In genomic region chr13:25733061-25733491, GRCh38 we compare ENCODE assay signal across 20 cellular contexts.
DNase-seq lines count a peak whose midpoint lies in the region; ATAC-seq and TF ChIP-seq lines count a peak whose summit lies in the region.
"Had no signal": no experiment of that assay in that cellular context is flagged by ENCODE, and none has a peak within 500 bp of the region (broad histone marks: within the 10 kb centered on the region; RNA-seq: fewer than 3 reads in every experiment).

No MANE protein-coding gene starts in this region.

- H4K91ac ChIP-seq in trophoblast cell (ENCODE audit: low read depth, low read length) = no peak overlapping the region

- no peaks in the 10 kb centered on the region for H3F3A ChIP-seq in MM.1S (ENCODE audit: insufficient read depth, low read length)

- H3K27me3 ChIP-seq in RWPE2 (ENCODE audit: insufficient read depth, poor library complexity, severe bottlenecking) (no peaks in the 10 kb centered on the region), trophoblast cell (ENCODE audit: insufficient read depth, low read length) (no peaks in the 10 kb centered on the region), MM.1S (replicated peaks; ENCODE audit: insufficient read depth, low read length) (no peaks in the 10 kb centered on the region)
- H3K27me3 ChIP-seq in CD8-positive, alpha-beta T cell (ENCODE audit: insufficient read depth, low read length) = no peaks in the 10 kb centered on the region
- H3K27me3 ChIP-seq: gastrocnemius medialis, neutrophil, sigmoid colon had no signal

- H3K36me3 ChIP-seq in RWPE2 (ENCODE audit: low read depth) (no peaks in the 10 kb centered on the region), trophoblast cell (ENCODE audit: control insufficient read depth in 1 of 2, insufficient read depth in 2 of 2, low read length in 2 of 2) (no peaks in the 10 kb centered on the region), MM.1S (replicated peaks; ENCODE audit: insufficient read depth, low read length) (no peaks in the 10 kb centered on the region)
- H3K36me3 ChIP-seq in CD8-positive, alpha-beta T cell (ENCODE audit: insufficient read depth, low read length) = no peaks in the 10 kb centered on the region
- H3K36me3 ChIP-seq: gastrocnemius medialis, neutrophil, sigmoid colon, tibial artery had no signal

- peak; percentile 82 for ATAC-seq in RWPE2 (ENCODE audit: low read depth)
- no peak for ATAC-seq in CD8-positive, alpha-beta T cell
- ATAC-seq: gastrocnemius medialis; GM12878; GM23338; stimulated activated effector memory CD8-positive, alpha-beta T cell treated with anti-CD3 and anti-CD28 coated beads, Interleukin-12 subunit alpha, Interleukin-12 subunit beta, amount 100 ng/mL, for 72 hours had no signal

- H3K4me1 Mint-ChIP-seq in CD8-positive, alpha-beta T cell (ENCODE audit: low read depth) = peaks cover 11% of the 10 kb centered on the region

- H4K8ac ChIP-seq in trophoblast cell (ENCODE audit: low read depth, low read length) = no peak overlapping the region

- H3K4ac ChIP-seq in trophoblast cell (ENCODE audit: low read depth, low read length) = no peak overlapping the region

- no peaks in the 10 kb centered on the region for H4K20me1 ChIP-seq in MM.1S (ENCODE audit: insufficient read depth, low read length)

- H3K79me2 ChIP-seq in trophoblast cell (ENCODE audit: control insufficient read depth, insufficient read depth, low read length, poor library complexity) = no peaks in the 10 kb centered on the region
- no peaks in the 10 kb centered on the region for H3K79me2 ChIP-seq in MM.1S (ENCODE audit: low read length)

- H3K4me2 ChIP-seq in trophoblast cell (ENCODE audit: low read length) (no peak overlapping the region), MM.1S (ENCODE audit: low read depth, low read length) (no peak overlapping the region)
- H3K4me2 ChIP-seq: GM23338 had no signal

- H3K4me1 ChIP-seq in RWPE2 (ENCODE audit: insufficient read depth, poor library complexity, severe bottlenecking) (peaks cover 19% of the 10 kb centered on the region), trophoblast cell (ENCODE audit: control insufficient read depth in 1 of 2, insufficient read depth in 2 of 2, low read length in 2 of 2) (no peaks in the 10 kb centered on the region), MM.1S (ENCODE audit: low read length) (peaks cover 10% of the 10 kb centered on the region)
- peaks cover 4% of the 10 kb centered on the region for H3K4me1 ChIP-seq in CD8-positive, alpha-beta T cell (ENCODE audit: insufficient read depth, low read length)
- H3K4me1 ChIP-seq: gastrocnemius medialis, sigmoid colon had no signal

- intact Hi-C loops in CD8-positive, alpha-beta T cell (cut with DNase I, micrococcal nuclease) = no loop called here

- H3K9me3 Mint-ChIP-seq in CD8-positive, alpha-beta T cell = no peaks in the 10 kb centered on the region
- H3K9me3 Mint-ChIP-seq: GM23338; stimulated activated effector memory CD8-positive, alpha-beta T cell treated with anti-CD3 and anti-CD28 coated beads, Interleukin-12 subunit alpha, Interleukin-12 subunit beta, amount 100 ng/mL, for 72 hours had no signal

- H3K27ac ChIP-seq in RWPE2 (ENCODE audit: poor library complexity, severe bottlenecking) (peak overlapping the region; percentile 42), trophoblast cell (ENCODE audit: low read depth, low read length) (no peak overlapping the region), MM.1S (ENCODE audit: low read length) (no peak overlapping the region)
- no peak overlapping the region for H3K27ac ChIP-seq in CD8-positive, alpha-beta T cell (ENCODE audit: low read depth, low read length)
- H3K27ac ChIP-seq: gastrocnemius medialis, neutrophil, sigmoid colon, tibial artery had no signal

- H3K14ac ChIP-seq in trophoblast cell (ENCODE audit: low read length) = no peak overlapping the region

- no peak overlapping the region for H3K18ac ChIP-seq in trophoblast cell (ENCODE audit: low read length)

- no peak overlapping the region for H4K12ac ChIP-seq in trophoblast cell (ENCODE audit: low read depth, low read length)

- CTCF ChIA-PET in CD8-positive, alpha-beta T cell (lab: Charles Lee) = no interaction called here

- H2BK12ac ChIP-seq in trophoblast cell (ENCODE audit: low read length) = no peak overlapping the region

- no peak overlapping the region for H2BK120ac ChIP-seq in trophoblast cell (ENCODE audit: insufficient read depth, low read length, poor library complexity)

- peak; percentile 13 for DNase-seq in HPDE6-E6E7 (ENCODE audit: extremely low spot score)
- no peak for DNase-seq in RWPE2 (ENCODE audit: low spot score)
- peak; percentile 62 for DNase-seq in epithelial cell of proximal tubule (ENCODE audit: low read depth)
- peak; percentile 30 to 83 for DNase-seq in trophoblast cell
- DNase-seq in MM.1S = no peak
- no peak for DNase-seq in NCI-H82 (lab: John Stamatoyannopoulos, UW)
- no peak for DNase-seq in CD8-positive, alpha-beta T cell
- no peak for DNase-seq in HuH-7 (ENCODE audit: low spot score)
- DNase-seq: activated CD8-positive, alpha-beta memory T cell treated with anti-CD3 and anti-CD28 coated beads, Interleukin-2, amount 50 U/mL, for 4 hours; effector CD4-positive, alpha-beta T cell; gastrocnemius medialis; MV-4-11; NCI-H2081; Right ventricle myocardium superior; sigmoid colon; tibial artery had no signal

- no peaks in the 10 kb centered on the region for H3K79me1 ChIP-seq in trophoblast cell (ENCODE audit: low read length)

- no peak overlapping the region for H2AK5ac ChIP-seq in trophoblast cell (ENCODE audit: low read length)

- no peak overlapping the region for H3K23ac ChIP-seq in trophoblast cell (ENCODE audit: low read length)

- H2BK5ac ChIP-seq in trophoblast cell (ENCODE audit: low read depth, low read length, poor library complexity) = no peak overlapping the region

- POLR2A ChIA-PET in CD8-positive, alpha-beta T cell (lab: Charles Lee) = no interaction called here

- no peak overlapping the region for H3K4me3 Mint-ChIP-seq in CD8-positive, alpha-beta T cell
- H3K4me3 Mint-ChIP-seq: GM23338; stimulated activated effector memory CD8-positive, alpha-beta T cell treated with anti-CD3 and anti-CD28 coated beads, Interleukin-12 subunit alpha, Interleukin-12 subunit beta, amount 100 ng/mL, for 72 hours had no signal

- WGBS in trophoblast cell (ENCODE audit: extremely low coverage, insufficient coverage, insufficient read length) = no CpG with 5 or more reads among the region's 5 CpGs

- no peak overlapping the region for H2AFZ ChIP-seq in trophoblast cell (ENCODE audit: insufficient read depth, low read length, poor library complexity)
- no peak overlapping the region for H2AFZ ChIP-seq in MM.1S (ENCODE audit: low read length)
- H2AFZ ChIP-seq: GM23338 had no signal

- no peaks in the 10 kb centered on the region for H3K36me3 Mint-ChIP-seq in CD8-positive, alpha-beta T cell
- H3K36me3 Mint-ChIP-seq: stimulated activated effector memory CD8-positive, alpha-beta T cell treated with anti-CD3 and anti-CD28 coated beads, Interleukin-12 subunit alpha, Interleukin-12 subunit beta, amount 100 ng/mL, for 72 hours had no signal

- no peaks in the 10 kb centered on the region for H3K9me2 ChIP-seq in MM.1S (replicated peaks; ENCODE audit: insufficient read depth, low read length)

- H3K27me3 Mint-ChIP-seq in CD8-positive, alpha-beta T cell (ENCODE audit: low read depth) = no peaks in the 10 kb centered on the region

- H3K4me3 ChIP-seq in RWPE2 (ENCODE audit: severe bottlenecking) (no peak overlapping the region), epithelial cell of proximal tubule (ENCODE audit: low read depth, low read length) (no peak overlapping the region), trophoblast cell (ENCODE audit: low read depth, low read length) (no peak overlapping the region), MM.1S (ENCODE audit: low read length) (no peak overlapping the region)
- H3K4me3 ChIP-seq in CD8-positive, alpha-beta T cell (ENCODE audit: low read depth, low read length) = no peak overlapping the region
- H3K4me3 ChIP-seq: gastrocnemius medialis, GM12878, GM23338, sigmoid colon, tibial artery had no signal

- H3K27ac Mint-ChIP-seq in CD8-positive, alpha-beta T cell = no peak overlapping the region
- H3K27ac Mint-ChIP-seq: GM23338; stimulated activated effector memory CD8-positive, alpha-beta T cell treated with anti-CD3 and anti-CD28 coated beads, Interleukin-12 subunit alpha, Interleukin-12 subunit beta, amount 100 ng/mL, for 72 hours had no signal

- H3K9ac ChIP-seq in trophoblast cell (ENCODE audit: low read length) = no peak overlapping the region
- no peak overlapping the region for H3K9ac ChIP-seq in MM.1S (ENCODE audit: low read length)

- TF ChIP-seq CTCF in RWPE2 (IDR thresholded peaks at IDR 0.05; ENCODE audit: poor library complexity, severe bottlenecking) (no peak), epithelial cell of proximal tubule (conservative IDR thresholded peaks at IDR 0.05; ENCODE audit: low read depth, low read length) (no peak), MM.1S (IDR thresholded peaks at IDR 0.05; ENCODE audit: low read length) (no peak)
- TF ChIP-seq CTCF in CD8-positive, alpha-beta T cell (IDR thresholded peaks at IDR 0.05) = no peak

- H3K9me3 ChIP-seq in RWPE2 (ENCODE audit: severe bottlenecking) (no peaks in the 10 kb centered on the region), trophoblast cell (ENCODE audit: insufficient read depth, low read depth, low read length) (no peaks in the 10 kb centered on the region), MM.1S (replicated peaks; ENCODE audit: insufficient read depth, low read length) (no peaks in the 10 kb centered on the region)
- no peaks in the 10 kb centered on the region for H3K9me3 ChIP-seq in CD8-positive, alpha-beta T cell (ENCODE audit: low read length)
- H3K9me3 ChIP-seq: gastrocnemius medialis, neutrophil, sigmoid colon, tibial artery had no signal

Comparison
In these comparisons a context has a peak if more than half of its experiments do, and no peak if none do; other contexts are left out.
1. DNase-seq: peak in HPDE6-E6E7 (single experiment), epithelial cell of proximal tubule (single experiment) and trophoblast cell (2 of 2); none in RWPE2 (single experiment), MM.1S (single experiment), NCI-H82 (single experiment), CD8-positive, alpha-beta T cell (0 of 7) and HuH-7 (single experiment).